Comparison of ENCODE assay signal across 9 cellular contexts in genomic region chr17:7705269-7706255, GRCh38. TPM values are rescaled to one million over a fixed set of nuclear protein-coding genes. Genes with fewer than 3 reads are reported as not detected.
A peak's percentile ranks its signal among the peaks of the same experiment; 100 is the strongest.
DNase-seq lines count a peak whose midpoint lies in the region; ATAC-seq and TF ChIP-seq lines count a peak whose summit lies in the region.
"Had no signal": no experiment of that assay in that cellular context is flagged by ENCODE, and none has a peak within 500 bp of the region (broad histone marks: within the 10 kb centered on the region; RNA-seq: fewer than 3 reads in every experiment).

No MANE protein-coding gene starts in this region.

- intact Hi-C loops in Calu3 (cut with micrococcal nuclease; ENCODE audit: unreplicated experiment): no loop called here
- intact Hi-C loops in posterior vena cava (cut with DNase I): no loop called here

- H3K36me3 Mint-ChIP-seq in Calu3 (ENCODE audit: insufficient read depth, unreplicated experiment): peaks cover 12% of the 10 kb centered on the region

- H3K4me3 ChIP-seq in SK-N-MC: peak overlapping the region; percentile 72
- H3K4me3 ChIP-seq in fibroblast of the aortic adventitia (ENCODE audit: low read depth, low read length): peak overlapping the region; percentile 66
- H3K4me3 ChIP-seq: SJSA1 had no signal

- BruUV-seq in Calu3 (replicated peaks; lab: Mats Ljungman, UMichigan): no TSS peak

- DNase-seq in Calu3 (no peak), SK-N-MC (ENCODE audit: low read depth, low spot score) (no peak), fibroblast of the aortic adventitia (ENCODE audit: low read depth) (no peak), posterior vena cava (ENCODE audit: low spot score) (peak; percentile 69), COR-L47 (lab: John Stamatoyannopoulos, UW) (no peak), HUDEP-2 (lab: John Stamatoyannopoulos, UW; ENCODE audit: unreplicated experiment in 76 of 76) (no peak), OCI-M1 (lab: John Stamatoyannopoulos, UW) (no peak)

- no peaks in the 10 kb centered on the region; the same call in 1 of the 2 replicates for H3K36me3 ChIP-seq in SK-N-MC (ENCODE audit: insufficient read depth, low read length)

- CTCF ChIA-PET in Calu3 (lab: Charles Lee): no interaction called here

- TF ChIP-seq CTCF in Calu3 (IDR thresholded peaks at IDR 0.05; ENCODE audit: unreplicated experiment) (no peak), fibroblast of the aortic adventitia (IDR thresholded peaks at IDR 0.05; ENCODE audit: insufficient read depth, low read length) (no peak)

- peaks cover 71% of the 10 kb centered on the region for H3K27me3 Mint-ChIP-seq in Calu3 (ENCODE audit: unreplicated experiment)

- no peaks in the 10 kb centered on the region for H3K9me3 Mint-ChIP-seq in Calu3 (ENCODE audit: low read depth, unreplicated experiment)

- H3K27ac ChIP-seq in SK-N-MC: no peak overlapping the region
- H3K27ac ChIP-seq: SJSA1 had no signal

- H3K27ac Mint-ChIP-seq in Calu3 (ENCODE audit: unreplicated experiment): no peak overlapping the region

- H3K9ac ChIP-seq in SK-N-MC (ENCODE audit: insufficient read length): peak overlapping the region; percentile 50

- ATAC-seq in GM21528 (IDR thresholded peaks at IDR 0.05; ENCODE audit: low FRiP score, unreplicated experiment): no peak

- peak overlapping the region; percentile 57 for H3K4me3 Mint-ChIP-seq in Calu3 (ENCODE audit: low read depth, unreplicated experiment)

- H3K9me3 ChIP-seq in SK-N-MC (ENCODE audit: low read depth, low read length): no peaks in the 10 kb centered on the region
- H3K9me3 ChIP-seq: SJSA1 had no signal

- no peaks in the 10 kb centered on the region for H3K4me1 Mint-ChIP-seq in Calu3 (ENCODE audit: low read depth, unreplicated experiment)

RNA-seq across cellular contexts. Expression of gene EFNB3, which starts 0.6 kb away (rescaled TPM):
- total RNA-seq in Calu3 (2022) (0.38 and 0.88 TPM in 2 replicates), fibroblast of the aortic adventitia (ENCODE audit: low replicate concordance) (0.90 and 3.9 TPM in 2 replicates), posterior vena cava (under 1 TPM; 0.19 to 0.42 TPM)
- total RNA-seq: SJSA1 had no signal

RNA-seq across cellular contexts. Expression of gene DNAH2, which starts 12.0 kb away (rescaled TPM):
- total RNA-seq in Calu3 (2022) (0.26 and 0.51 TPM in 2 replicates), fibroblast of the aortic adventitia (ENCODE audit: low replicate concordance) (under 0.01 TPM in 1 of 2 replicates, not detected in the other), posterior vena cava (1 to 10 TPM in 1 of 2 donors, under 1 TPM in 1; 0.19 to 1.3 TPM)
- total RNA-seq: SJSA1 had no signal

RNA-seq across cellular contexts. Expression of gene WRAP53, which starts 17.3 kb away (rescaled TPM):
- total RNA-seq in Calu3 (2022) (10.1 and 12.9 TPM in 2 replicates), fibroblast of the aortic adventitia (ENCODE audit: low replicate concordance) (7.4 and 11.0 TPM in 2 replicates), posterior vena cava (1 to 10 TPM; 4.8 to 5.0 TPM)

RNA-seq across cellular contexts. Expression of gene TP53, which starts 18.3 kb away (rescaled TPM):
- 98.3 and 119 TPM in 2 replicates for total RNA-seq in Calu3 (2022)
- total RNA-seq in fibroblast of the aortic adventitia (ENCODE audit: low replicate concordance): 17.8 and 68.7 TPM in 2 replicates
- 10 to 100 TPM; 30.6 to 37.3 TPM for total RNA-seq in posterior vena cava

RNA-seq across cellular contexts. Expression of gene ATP1B2, which starts 54.8 kb away (rescaled TPM):
- total RNA-seq in Calu3 (2022) (not detected in 2 replicates), fibroblast of the aortic adventitia (ENCODE audit: low replicate concordance) (not detected in 2 replicates), posterior vena cava (1 to 10 TPM; 2.2 to 2.6 TPM)
- total RNA-seq: SJSA1 had no signal
